Comparison of ENCODE assay signal across 7 cellular contexts in the genomic region with DNA sequence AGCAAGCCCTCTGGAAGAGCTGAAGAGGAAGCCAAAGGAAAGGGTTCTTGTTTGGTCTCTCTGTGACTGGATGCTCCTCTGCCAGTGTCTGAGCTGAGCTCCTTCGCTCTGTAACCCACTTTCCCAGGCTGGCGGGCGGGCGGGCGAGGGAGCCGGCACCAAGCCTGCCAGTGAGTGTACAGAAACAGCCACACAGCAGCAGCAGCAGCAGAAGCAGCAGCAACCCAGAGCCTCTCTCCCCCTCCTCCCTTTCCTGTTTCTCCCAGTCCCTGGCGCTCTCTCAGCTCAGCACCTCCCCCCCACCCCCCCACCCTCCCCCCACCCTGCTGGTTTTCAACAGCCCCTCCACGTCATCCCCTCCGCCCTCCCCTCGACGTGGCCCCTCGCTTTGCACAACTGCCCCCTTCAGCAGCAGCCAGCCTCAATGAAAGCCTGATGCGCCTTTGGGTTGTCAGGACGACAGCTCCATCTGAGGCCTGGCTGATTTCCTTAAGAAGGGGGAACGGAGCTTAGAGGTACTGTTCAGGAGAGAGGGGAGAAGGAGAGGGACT. TPM values are rescaled to one million over a fixed set of nuclear protein-coding genes. Genes with fewer than 3 reads are reported as not detected.
DNase-seq lines count a peak whose midpoint lies in the region; ATAC-seq, FAIRE-seq and TF ChIP-seq lines count a peak whose summit lies in the region.

LSAMP (minus strand) TSS at position 197 of the 551 bp plus-strand sequence.

- in situ Hi-C loops in HepG2 (cut with HindIII; ENCODE audit: extremely low pct_ligation_motif_present, low pct_unique_long_range_greater_than_20kb): no loop called here

- H3K27ac ChIP-seq in HepG2 (ENCODE audit: extremely low read length, insufficient read depth, low read length) (no peak within 1 kb of the TSS), upper lobe of right lung (no peak within 1 kb of the TSS)

- H3K4me2 ChIP-seq in HepG2 (ENCODE audit: low read depth, low read length): no peak within 1 kb of the TSS

- H3K27me3 ChIP-seq in HepG2 (ENCODE audit: control insufficient read depth in 1 of 2, insufficient read depth in 2 of 2, low read length in 2 of 2): peaks cover 0 to 9% of the 10 kb centered on the region in 2 experiments; a peak in 2 of 5 replicates
- H3K27me3 ChIP-seq in upper lobe of right lung: no peaks in the 10 kb centered on the region

- H2AFZ ChIP-seq in HepG2 (ENCODE audit: low read length): peak within 1 kb of the TSS; percentile 27

- peak; percentile 56 for DNase-seq in NCI-H1694 treated with DMSO at 0.1 percent for 48 hours (lab: John Stamatoyannopoulos, UW)
- DNase-seq in chondrocyte (ENCODE audit: low spot score): no peak
- no peak for DNase-seq in HepG2 (ENCODE audit: low spot score)
- no peak for DNase-seq in upper lobe of right lung
- DNase-seq in stimulated activated naive CD4-positive, alpha-beta T cell treated with Interleukin-2 at 50 U/mL for 16 hours (lab: John Stamatoyannopoulos, UW): no peak
- no peak for DNase-seq in activated CD8-positive, alpha-beta T cell treated with anti-CD3 and anti-CD28 coated beads, Interleukin-2, amount 10 ng/mL, durations not matched to agents 7 days and 5 days

- H3K4me1 ChIP-seq in HepG2 (ENCODE audit: insufficient read depth, low read length) (no peaks in the 10 kb centered on the region), upper lobe of right lung (no peaks in the 10 kb centered on the region)

- H3K27me3 Mint-ChIP-seq in chondrocyte (ENCODE audit: low read depth): peaks cover 21% of the 10 kb centered on the region
- peaks cover 3% of the 10 kb centered on the region for H3K27me3 Mint-ChIP-seq in activated CD8-positive, alpha-beta T cell treated with anti-CD3 and anti-CD28 coated beads, Interleukin-2, amount 10 ng/mL, durations not matched to agents 7 days and 5 days (ENCODE audit: low read depth)

- no peak within 1 kb of the TSS for H3K4me3 ChIP-seq in HepG2 (replicated peaks in 1 of 3; ENCODE audit: insufficient read depth in 1 of 3, low read depth in 2 of 3, low read length in 3 of 3)
- peak within 1 kb of the TSS; percentile 41 for H3K4me3 ChIP-seq in upper lobe of right lung

- H3K9me3 ChIP-seq in HepG2 (ENCODE audit: low read length) (no peaks in the 10 kb centered on the region), upper lobe of right lung (no peaks in the 10 kb centered on the region)

- no peak within 1 kb of the TSS for H3K27ac Mint-ChIP-seq in chondrocyte (ENCODE audit: unreplicated experiment)
- no peak within 1 kb of the TSS for H3K27ac Mint-ChIP-seq in activated CD8-positive, alpha-beta T cell treated with anti-CD3 and anti-CD28 coated beads, Interleukin-2, amount 10 ng/mL, durations not matched to agents 7 days and 5 days

- intact Hi-C loops in HepG2 (cut with micrococcal nuclease; ENCODE audit: unreplicated experiment): no loop called here
- intact Hi-C loops in upper lobe of right lung (cut with DNase I): no loop called here

- FAIRE-seq in HepG2 (lab: Jason Lieb, UNC): no peak

- CTCF ChIA-PET in HepG2 (lab: Yijun Ruan, JAX; ENCODE audit: low intra/inter-chr PET ratio, low total read pairs): no interaction called here
- CTCF ChIA-PET in activated CD8-positive, alpha-beta T cell treated with anti-CD3 and anti-CD28 coated beads, Interleukin-2, amount 10 ng/mL, durations not matched to agents 7 days and 5 days (lab: Charles Lee): no interaction called here

- no peaks in the 10 kb centered on the region for H3K9me3 Mint-ChIP-seq in chondrocyte (ENCODE audit: low read depth)
- H3K9me3 Mint-ChIP-seq in activated CD8-positive, alpha-beta T cell treated with anti-CD3 and anti-CD28 coated beads, Interleukin-2, amount 10 ng/mL, durations not matched to agents 7 days and 5 days (ENCODE audit: insufficient read depth): no peaks in the 10 kb centered on the region

- TF ChIP-seq POLR2A in HepG2 (IDR thresholded peaks at IDR 0.05; ENCODE audit: insufficient read depth in 1 of 2, low read depth in 2 of 2, low read length in 2 of 2): no peak

- no peak for TF ChIP-seq EP300 in HepG2 (IDR thresholded peaks at IDR 0.05; ENCODE audit: low read depth in 2 of 2, low read length in 2 of 2)
- TF ChIP-seq EP300 in HepG2 (CRISPR knock-in tag; IDR thresholded peaks at IDR 0.05; ENCODE audit: borderline replicate concordance): no peak

- no peaks in the 10 kb centered on the region for H4K20me1 ChIP-seq in HepG2 (ENCODE audit: insufficient read depth, low read length)

- no peak for ATAC-seq in HepG2
- ATAC-seq in upper lobe of right lung: peak; percentile 24
- ATAC-seq in HG03457 (IDR thresholded peaks at IDR 0.05; ENCODE audit: unreplicated experiment): no peak
- no peak for ATAC-seq in activated CD8-positive, alpha-beta T cell treated with anti-CD3 and anti-CD28 coated beads, Interleukin-2, amount 10 ng/mL, durations not matched to agents 7 days and 5 days

- BruUV-seq in HepG2 (replicated peaks; lab: Mats Ljungman, UMichigan): no TSS peak

- H3K9ac ChIP-seq in HepG2 (ENCODE audit: insufficient read depth, low read depth, low read length): no peak within 1 kb of the TSS

- no peak for TF ChIP-seq CTCF in chondrocyte (IDR thresholded peaks at IDR 0.05)
- no peak for TF ChIP-seq CTCF in HepG2 (CRISPR knock-in tag; IDR thresholded peaks at IDR 0.05)
- no peak for TF ChIP-seq CTCF in upper lobe of right lung (IDR thresholded peaks at IDR 0.05)

- no peaks in the 10 kb centered on the region for H3K79me2 ChIP-seq in HepG2 (ENCODE audit: insufficient read depth, low read length)

- no peaks in the 10 kb centered on the region for H3K36me3 Mint-ChIP-seq in chondrocyte (ENCODE audit: low read depth)
- H3K36me3 Mint-ChIP-seq in activated CD8-positive, alpha-beta T cell treated with anti-CD3 and anti-CD28 coated beads, Interleukin-2, amount 10 ng/mL, durations not matched to agents 7 days and 5 days (ENCODE audit: low read depth): no peaks in the 10 kb centered on the region

- 9% methylated on average over 15 of the region's 15 CpGs for WGBS in HepG2 (ENCODE audit: low lambda C conversion rate)

- H3K36me3 ChIP-seq in HepG2 (replicated peaks in 1 of 2; ENCODE audit: control insufficient read depth in 1 of 2, insufficient read depth in 2 of 2, low read length in 2 of 2) (no peaks in the 10 kb centered on the region), upper lobe of right lung (no peaks in the 10 kb centered on the region)

- peak within 1 kb of the TSS; percentile 74 for H3K4me3 Mint-ChIP-seq in chondrocyte (ENCODE audit: unreplicated experiment)
- no peak within 1 kb of the TSS for H3K4me3 Mint-ChIP-seq in activated CD8-positive, alpha-beta T cell treated with anti-CD3 and anti-CD28 coated beads, Interleukin-2, amount 10 ng/mL, durations not matched to agents 7 days and 5 days

- peaks cover 24% of the 10 kb centered on the region for H3K4me1 Mint-ChIP-seq in chondrocyte (ENCODE audit: low read depth)
- H3K4me1 Mint-ChIP-seq in activated CD8-positive, alpha-beta T cell treated with anti-CD3 and anti-CD28 coated beads, Interleukin-2, amount 10 ng/mL, durations not matched to agents 7 days and 5 days (ENCODE audit: low read depth): no peaks in the 10 kb centered on the region

- POLR2A ChIA-PET in HepG2 (lab: Yijun Ruan, JAX): no interaction called here
- POLR2A ChIA-PET in activated CD8-positive, alpha-beta T cell treated with anti-CD3 and anti-CD28 coated beads, Interleukin-2, amount 10 ng/mL, durations not matched to agents 7 days and 5 days (lab: Charles Lee): no interaction called here

- no peak for TF ChIP-seq RAD21 in HepG2 (CRISPR knock-in tag; IDR thresholded peaks at IDR 0.05)

TF ChIP-seq in HepG2, 621 proteins besides CTCF, POLR2A, EP300 and RAD21 (continues in another document):
- no peak for TF ChIP-seq SMC3 (IDR thresholded peaks at IDR 0.05; ENCODE audit: low read length)
- TF ChIP-seq KLF12 (CRISPR knock-in tag; IDR thresholded peaks at IDR 0.05; ENCODE audit: borderline replicate concordance): no peak
- no peak for TF ChIP-seq ZBTB2 (CRISPR knock-in tag; IDR thresholded peaks at IDR 0.05; ENCODE audit: low read depth)
- no peak for TF ChIP-seq TBX3 (IDR thresholded peaks at IDR 0.05; ENCODE audit: borderline replicate concordance)

RNA-seq across cellular contexts. Expression of gene LSAMP, which starts in this region (rescaled TPM):
- total RNA-seq in chondrocyte (1.1 to 1.8 TPM (median 1.4 TPM) in 3 replicates), HepG2 (2016; rRNA removed; fragmentation: Illumina TruSeq; extraction: Trizol) (not detected in 2 replicates), upper lobe of right lung (24.6 TPM)
- total RNA-seq in HepG2 (2016; cell fraction: cytosol; rRNA removed; fragmentation: Illumina TruSeq; extraction: Trizol; ENCODE audit: low read depth): not detected in 2 replicates
- not detected in 2 replicates for total RNA-seq in HepG2 (2016; cell fraction: insoluble cytoplasmic fraction; rRNA removed; fragmentation: Illumina TruSeq; extraction: Trizol)
- total RNA-seq in HepG2 (2016; cell fraction: membrane; rRNA removed; fragmentation: Illumina TruSeq; extraction: Trizol): not detected in 2 replicates
- total RNA-seq in HepG2 (2016; cell fraction: nucleus; rRNA removed; fragmentation: Illumina TruSeq; extraction: Trizol): not detected in 2 replicates
- polyA plus RNA-seq in HepG2 (2011; rRNA removed): not detected in 2 replicates
- not detected in 2 replicates for polyA plus RNA-seq in HepG2 (2011; cell fraction: cytosol; rRNA removed)
- not detected in 2 replicates for polyA plus RNA-seq in HepG2 (2011; cell fraction: nucleus; rRNA removed)
- polyA plus RNA-seq in HepG2 (2012): 0.05 and 0.12 TPM in 2 replicates
- not detected in 2 replicates for polyA plus RNA-seq in HepG2 (2016; cell fraction: cytosol; fragmentation: Illumina TruSeq; extraction: Trizol; ENCODE audit: low read depth)
- polyA plus RNA-seq in HepG2 (2016; cell fraction: insoluble cytoplasmic fraction; fragmentation: Illumina TruSeq; extraction: Trizol; ENCODE audit: low read depth): not detected in 2 replicates
- not detected in 2 replicates for polyA plus RNA-seq in HepG2 (2016; cell fraction: membrane; fragmentation: Illumina TruSeq; extraction: Trizol; ENCODE audit: low read depth)
- not detected in 2 replicates for polyA plus RNA-seq in HepG2 (2016; cell fraction: nucleus; fragmentation: Illumina TruSeq; extraction: Trizol; ENCODE audit: insufficient read depth, low read depth)
- 0.02 and 0.20 TPM in 2 replicates for polyA minus RNA-seq in HepG2 (2011; rRNA and poly(A)+ RNA removed; ENCODE audit: low replicate concordance)
- not detected in 2 replicates for polyA minus RNA-seq in HepG2 (2011; cell fraction: cytosol; rRNA and poly(A)+ RNA removed)
- polyA minus RNA-seq in HepG2 (2011; cell fraction: nucleus; rRNA and poly(A)+ RNA removed): under 0.01 and 0.13 TPM in 2 replicates
- total RNA-seq in activated CD8-positive, alpha-beta T cell treated with anti-CD3 and anti-CD28 coated beads, Interleukin-2, amount 10 ng/mL, durations not matched to agents 7 days and 5 days: not detected
